ENCODE assay signal across 8 cellular contexts in genomic region chr22:30802202-30803166, GRCh38.
DNase-seq lines count a peak whose midpoint lies in the region; ATAC-seq lines count a peak whose summit lies in the region.

No MANE protein-coding gene starts in this region.

- no peaks in the 10 kb centered on the region for H3K36me3 Mint-ChIP-seq in central memory CD8-positive, alpha-beta T cell (ENCODE audit: insufficient read depth)

- peaks cover 81% of the 10 kb centered on the region for H3K27me3 Mint-ChIP-seq in central memory CD8-positive, alpha-beta T cell

- peak; percentile 63 for DNase-seq in A172 (ENCODE audit: low spot score)
- peak; percentile 10 for DNase-seq in NCI-H2029 treated with DMSO at 0.1 percent for 48 hours (lab: John Stamatoyannopoulos, UW)
- peak; percentile 64 for DNase-seq in activated CD4-positive, CD25-positive, alpha-beta regulatory T cell treated with anti-CD3 and anti-CD28 coated beads, Interleukin-2, amount 50 U/mL, for 72 hours
- peak in 1 of 2 donors; percentile 38 for DNase-seq in central memory CD8-positive, alpha-beta T cell (ENCODE audit: low spot score in 2 of 2)
- peak; percentile 96 for DNase-seq in iPS-NIHi7 (ENCODE audit: extremely low spot score)
- DNase-seq in smooth muscle cell of the brain vasculature (ENCODE audit: low read depth, low spot score): peak; percentile 83

- H3K4me1 Mint-ChIP-seq in central memory CD8-positive, alpha-beta T cell: peaks cover 5% of the 10 kb centered on the region

- no peaks in the 10 kb centered on the region for H3K9me3 Mint-ChIP-seq in central memory CD8-positive, alpha-beta T cell

- no peak overlapping the region for H3K4me3 Mint-ChIP-seq in central memory CD8-positive, alpha-beta T cell

- H3K27ac Mint-ChIP-seq in central memory CD8-positive, alpha-beta T cell (ENCODE audit: low read depth): no peak overlapping the region

- ATAC-seq in GM18907 (IDR thresholded peaks at IDR 0.05; ENCODE audit: unreplicated experiment) (peak; percentile 55), GM21381 (IDR thresholded peaks at IDR 0.05; ENCODE audit: unreplicated experiment) (no peak)
- ATAC-seq in central memory CD8-positive, alpha-beta T cell (replicated peaks; ENCODE audit: extremely low read depth, poor library complexity, severe bottlenecking): peak; percentile 75
